Comparison of ENCODE assay signal across 10 cellular contexts in the genomic region with DNA sequence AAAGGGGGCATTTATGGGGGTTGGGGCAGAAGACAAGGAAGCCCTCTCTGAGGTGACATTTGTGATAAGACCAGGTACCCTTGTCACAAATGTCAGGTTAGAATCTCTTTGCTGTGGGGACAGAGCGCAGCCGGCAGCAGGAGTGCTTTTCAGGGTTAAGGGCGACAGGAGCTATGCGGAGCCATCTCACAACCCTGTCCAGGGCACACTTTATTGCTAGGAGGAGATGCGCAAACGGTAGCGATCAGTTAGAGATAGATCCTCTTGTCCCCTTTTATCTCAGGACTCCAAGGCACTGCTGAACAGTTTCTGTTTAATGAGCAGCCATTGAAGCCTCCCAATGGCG. TPM values are rescaled to one million over a fixed set of nuclear protein-coding genes. Genes with fewer than 3 reads are reported as not detected.
A peak's percentile ranks its signal among the peaks of the same experiment; 100 is the strongest.
DNase-seq lines count a peak whose midpoint lies in the region; ATAC-seq and TF ChIP-seq lines count a peak whose summit lies in the region.
"Had no signal": no experiment of that assay in that cellular context is flagged by ENCODE, and none has a peak within 500 bp of the region (broad histone marks: within the 10 kb centered on the region; RNA-seq: fewer than 3 reads in every experiment).

No MANE protein-coding gene starts in this region.

- H2BK5ac ChIP-seq in trophoblast cell (ENCODE audit: low read depth, low read length, poor library complexity): no peak overlapping the region

- no peak overlapping the region for H3K18ac ChIP-seq in trophoblast cell (ENCODE audit: low read length)

- H2AFZ ChIP-seq in GM23248 (peak overlapping the region; percentile 68), trophoblast cell (ENCODE audit: insufficient read depth, low read length, poor library complexity) (no peak overlapping the region)

- H3K4me3 ChIP-seq in GM23248 (peak overlapping the region; percentile 54), esophagus muscularis mucosa (peak overlapping the region; percentile 31 to 49 (median 37)), trophoblast cell (ENCODE audit: low read depth, low read length) (no peak overlapping the region)
- H3K4me3 ChIP-seq in CD4-positive, alpha-beta memory T cell (ENCODE audit: low read length in 2 of 2): no peak overlapping the region
- H3K4me3 ChIP-seq: lung had no signal

- peaks cover 0 to 4% (median 0%) of the 10 kb centered on the region in 8 donors for H3K9me3 Mint-ChIP-seq in CD4-positive, alpha-beta memory T cell

- H4K20me1 ChIP-seq in GM23248 (ENCODE audit: insufficient read depth): no peaks in the 10 kb centered on the region

- H3K79me2 ChIP-seq in GM23248 (ENCODE audit: insufficient read depth) (no peaks in the 10 kb centered on the region), trophoblast cell (ENCODE audit: control insufficient read depth, insufficient read depth, low read length, poor library complexity) (no peaks in the 10 kb centered on the region)

- peaks cover 25 to 30% of the 10 kb centered on the region in 2 donors for H3K27me3 Mint-ChIP-seq in CD4-positive, alpha-beta memory T cell

- 11 to 19% methylated on average over 8 of the region's 8 CpGs for WGBS in GM23248 (ENCODE audit: low coverage in 1 of 2, low lambda C conversion rate in 2 of 2, missing lambda C conversion rate in 2 of 2), 2 experiments
- 36% methylated on average over 8 of the region's 8 CpGs for WGBS in esophagus muscularis mucosa
- no CpG with 5 or more reads among the region's 8 CpGs for WGBS in trophoblast cell (ENCODE audit: extremely low coverage, insufficient coverage, insufficient read length)

- no peak overlapping the region for H3K23ac ChIP-seq in trophoblast cell (ENCODE audit: low read length)

- H3K27me3 ChIP-seq in GM23248 (replicated peaks; ENCODE audit: insufficient read depth) (peaks cover 46% of the 10 kb centered on the region), esophagus muscularis mucosa (peaks cover 0 to 58% (median 14%) of the 10 kb centered on the region in 4 donors), trophoblast cell (ENCODE audit: insufficient read depth, low read length) (peaks cover 16% of the 10 kb centered on the region)
- peaks cover 21% of the 10 kb centered on the region for H3K27me3 ChIP-seq in CD4-positive, alpha-beta memory T cell (ENCODE audit: insufficient read depth, low read length)

- CTCF ChIA-PET in CD4-positive, alpha-beta memory T cell (lab: Charles Lee; ENCODE audit: partially characterized antibody): no interaction called here

- no peaks in the 10 kb centered on the region for H3K36me3 Mint-ChIP-seq in CD4-positive, alpha-beta memory T cell

- no peak overlapping the region for H2BK12ac ChIP-seq in trophoblast cell (ENCODE audit: low read length)

- TF ChIP-seq EP300 in esophagus muscularis mucosa (IDR thresholded peaks at IDR 0.05): no peak

- no peak for TF ChIP-seq POLR2A in esophagus muscularis mucosa (IDR thresholded peaks at IDR 0.05; ENCODE audit: low read depth)

- no peaks in the 10 kb centered on the region for H3F3A ChIP-seq in GM23248 (ENCODE audit: insufficient read depth)

- in situ Hi-C loops in GM23248 (cut with MboI): no loop called here

- H3K4me2 ChIP-seq in GM23248 (ENCODE audit: unreplicated experiment) (peak overlapping the region; percentile 55), trophoblast cell (ENCODE audit: low read length) (peak overlapping the region; percentile 54)

- H3K4ac ChIP-seq in trophoblast cell (ENCODE audit: low read depth, low read length): no peak overlapping the region

- ATAC-seq in GM21737 (IDR thresholded peaks at IDR 0.05; ENCODE audit: unreplicated experiment): no peak

- H2BK120ac ChIP-seq in trophoblast cell (ENCODE audit: insufficient read depth, low read length, poor library complexity): no peak overlapping the region

- peak overlapping the region in 4 of 8 donors; percentile 36 to 41 (median 38) for H3K4me3 Mint-ChIP-seq in CD4-positive, alpha-beta memory T cell

- no peak overlapping the region for H2AK5ac ChIP-seq in trophoblast cell (ENCODE audit: low read length)

- POLR2A ChIA-PET in CD4-positive, alpha-beta memory T cell (lab: Charles Lee; ENCODE audit: partially characterized antibody): no interaction called here

- H3K9me2 ChIP-seq in GM23248 (ENCODE audit: insufficient read depth): no peaks in the 10 kb centered on the region

- H3K27ac Mint-ChIP-seq in CD4-positive, alpha-beta memory T cell: no peak overlapping the region

- H4K8ac ChIP-seq in trophoblast cell (ENCODE audit: low read depth, low read length): no peak overlapping the region

- H3K4me1 ChIP-seq in GM23248 (ENCODE audit: insufficient read depth) (no peaks in the 10 kb centered on the region), esophagus muscularis mucosa (peaks cover 0 to 12% (median 10%) of the 10 kb centered on the region in 4 donors), trophoblast cell (ENCODE audit: control insufficient read depth in 1 of 2, insufficient read depth in 2 of 2, low read length in 2 of 2) (peaks cover 7 to 14% of the 10 kb centered on the region in 2 experiments)
- no peaks in the 10 kb centered on the region for H3K4me1 ChIP-seq in CD4-positive, alpha-beta memory T cell (ENCODE audit: insufficient read depth, low read length)

- H3K79me1 ChIP-seq in trophoblast cell (ENCODE audit: low read length): no peaks in the 10 kb centered on the region

- no peak overlapping the region for H4K12ac ChIP-seq in trophoblast cell (ENCODE audit: low read depth, low read length)

- H3K9me3 ChIP-seq in GM23248 (ENCODE audit: low read depth) (no peaks in the 10 kb centered on the region), esophagus muscularis mucosa (no peaks in the 10 kb centered on the region), trophoblast cell (ENCODE audit: insufficient read depth, low read depth, low read length) (peaks cover 9% of the 10 kb centered on the region)
- no peaks in the 10 kb centered on the region for H3K9me3 ChIP-seq in CD4-positive, alpha-beta memory T cell (ENCODE audit: control insufficient read depth in 1 of 2, low read length in 2 of 2)

- intact Hi-C loops in esophagus muscularis mucosa (cut with DNase I): no loop called here
- intact Hi-C loops in CD4-positive, alpha-beta memory T cell (cut with micrococcal nuclease): no loop called here

- H3K36me3 ChIP-seq in GM23248 (ENCODE audit: low read depth): no peaks in the 10 kb centered on the region
- no peaks in the 10 kb centered on the region for H3K36me3 ChIP-seq in esophagus muscularis mucosa
- no peaks in the 10 kb centered on the region for H3K36me3 ChIP-seq in trophoblast cell (ENCODE audit: control insufficient read depth in 1 of 2, insufficient read depth in 2 of 2, low read length in 2 of 2)
- H3K36me3 ChIP-seq in CD4-positive, alpha-beta memory T cell (ENCODE audit: insufficient read depth, low read length): no peaks in the 10 kb centered on the region

- H3K9ac ChIP-seq in GM23248: no peak overlapping the region
- no peak overlapping the region for H3K9ac ChIP-seq in trophoblast cell (ENCODE audit: low read length)

- no peak for TF ChIP-seq CTCF in esophagus muscularis mucosa (IDR thresholded peaks at IDR 0.05)

- H3K4me1 Mint-ChIP-seq in CD4-positive, alpha-beta memory T cell: peaks cover 0 to 4% (median 2%) of the 10 kb centered on the region in 4 donors

- H4K91ac ChIP-seq in trophoblast cell (ENCODE audit: low read depth, low read length): no peak overlapping the region

- H3K14ac ChIP-seq in trophoblast cell (ENCODE audit: low read length): no peak overlapping the region

- no peak overlapping the region for H3K27ac ChIP-seq in GM23248
- H3K27ac ChIP-seq in esophagus muscularis mucosa (replicated peaks in 1 of 4): no peak overlapping the region
- no peak overlapping the region for H3K27ac ChIP-seq in trophoblast cell (ENCODE audit: low read depth, low read length)
- no peak overlapping the region for H3K27ac ChIP-seq in CD4-positive, alpha-beta memory T cell (ENCODE audit: low read depth, low read length)

- DNase-seq in GM23248 (no peak), NCI-H69 (lab: John Stamatoyannopoulos, UW) (peak; percentile 59), esophagus muscularis mucosa (ENCODE audit: extremely low spot score) (no peak), trophoblast cell (peak in 1 of 2 donors; percentile 3), HCEC 1CT (no peak)
- DNase-seq in CD4-positive, alpha-beta memory T cell: no peak
- DNase-seq: activated CD4-positive, alpha-beta T cell treated with anti-CD3 and anti-CD28 coated beads, Interleukin-2, amount 50 U/mL, for 4 hours; NCI-H2029 treated with DMSO at 0.1 percent for 48 hours had no signal

RNA-seq across cellular contexts. Expression of gene LAMC3, which starts 0.4 kb away (rescaled TPM):
- not detected in 2 replicates for total RNA-seq in GM23248 (2014; rRNA removed; shearing (Covaris generic))
- polyA plus RNA-seq in GM23248 (2016; fragmentation: Nextera tagmentation; extraction: Ambion mirVana): not detected in 2 replicates
- under 1 TPM in 3 of 4 donors, not detected in 1; 0.06 to 0.50 (median 0.34) TPM for total RNA-seq in esophagus muscularis mucosa
- 0.17 and 0.25 TPM in 2 replicates for polyA plus RNA-seq in trophoblast cell (2013)
- under 1 TPM; 0.32 to 0.61 TPM for total RNA-seq in CD4-positive, alpha-beta memory T cell
- not detected for polyA plus RNA-seq in CD4-positive, alpha-beta memory T cell

Comparison
In these comparisons a context has a peak if more than half of its experiments do, and no peak if none do; other contexts are left out.
1. H3K4me3 ChIP-seq: peak in GM23248 (single experiment) and esophagus muscularis mucosa (4 of 4); none in trophoblast cell (single experiment) and CD4-positive, alpha-beta memory T cell (0 of 2).